1 cellular context compared by ENCODE assay signal in the genomic region with DNA sequence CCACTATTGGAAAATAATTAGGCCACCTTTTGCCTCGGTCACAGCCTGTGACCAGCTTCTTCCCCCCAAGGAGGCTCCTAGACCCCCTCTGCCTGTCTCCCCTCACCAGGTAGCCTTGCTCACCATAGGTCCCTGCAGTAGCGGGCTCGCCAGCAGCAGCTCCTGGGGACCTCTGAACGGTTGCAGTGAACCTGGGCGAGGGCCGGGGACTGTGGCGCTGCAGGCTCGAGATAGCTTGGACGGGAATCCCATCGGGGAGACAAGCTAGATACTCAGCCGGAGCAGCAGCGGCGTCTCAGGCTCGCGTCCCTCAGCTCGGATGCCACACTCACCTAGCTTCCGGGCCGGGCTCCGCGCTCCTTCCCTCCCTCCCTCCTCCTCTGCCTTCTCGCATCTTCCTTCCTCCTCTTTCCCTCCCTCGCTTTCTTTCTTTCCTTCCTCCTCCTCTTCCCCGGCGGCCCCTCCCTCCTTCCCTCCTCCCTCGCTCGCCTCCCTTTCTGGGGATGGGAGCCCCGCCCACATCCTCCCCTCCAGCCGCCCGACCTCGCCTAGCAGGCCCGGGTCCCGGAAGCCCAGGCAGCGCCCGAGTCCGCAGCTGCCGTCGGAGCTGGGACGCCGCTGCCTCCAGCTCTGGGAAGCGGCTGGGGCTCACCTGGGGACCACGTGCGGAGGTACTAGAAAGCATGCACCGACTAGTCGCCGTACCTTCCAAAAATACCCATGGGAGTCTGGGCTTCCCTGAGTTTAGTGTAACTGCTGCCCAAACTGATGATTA.
TF ChIP-seq lines count a peak whose summit lies in the region.

A gene (minus strand): TSS at position 399 of the 775 bp plus-strand sequence. CDS start 4,603 bp downstream, outside the sequence.

TF ChIP-seq in IMR-90, 13 proteins besides CTCF, POLR2A, EP300 and RAD21:
- no peak for TF ChIP-seq BHLHE40 (IDR thresholded peaks at IDR 0.05; ENCODE audit: low read depth, low read length)
- TF ChIP-seq MAZ (IDR thresholded peaks at IDR 0.05; ENCODE audit: borderline replicate concordance, low read depth, low read length) = no peak; the same call in 1 of the 2 replicates
- TF ChIP-seq RCOR1 (IDR thresholded peaks at IDR 0.05; ENCODE audit: insufficient replicate concordance, low read length) = no peak
- no peak for TF ChIP-seq CHD1 (IDR thresholded peaks at IDR 0.05; ENCODE audit: low read depth, low read length)
- TF ChIP-seq MAFK (IDR thresholded peaks at IDR 0.05; ENCODE audit: low read depth, low read length) = no peak
- no peak for TF ChIP-seq MXI1 (IDR thresholded peaks at IDR 0.05; ENCODE audit: borderline replicate concordance, low read depth, low read length)
- TF ChIP-seq CEBPB (IDR thresholded peaks at IDR 0.05; ENCODE audit: low read depth, low read length) = no peak
- no peak for TF ChIP-seq SMC3 (IDR thresholded peaks at IDR 0.05; ENCODE audit: low read depth, low read length)
- TF ChIP-seq, protein P1, sequence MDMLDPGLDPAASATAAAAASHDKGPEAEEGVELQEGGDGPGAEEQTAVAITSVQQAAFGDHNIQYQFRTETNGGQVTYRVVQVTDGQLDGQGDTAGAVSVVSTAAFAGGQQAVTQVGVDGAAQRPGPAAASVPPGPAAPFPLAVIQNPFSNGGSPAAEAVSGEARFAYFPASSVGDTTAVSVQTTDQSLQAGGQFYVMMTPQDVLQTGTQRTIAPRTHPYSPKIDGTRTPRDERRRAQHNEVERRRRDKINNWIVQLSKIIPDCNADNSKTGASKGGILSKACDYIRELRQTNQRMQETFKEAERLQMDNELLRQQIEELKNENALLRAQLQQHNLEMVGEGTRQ (IDR thresholded peaks at IDR 0.05; ENCODE audit: low read depth, low read length) = no peak
- TF ChIP-seq FOS (IDR thresholded peaks at IDR 0.05; ENCODE audit: low read depth, low read length) = no peak
- TF ChIP-seq RFX5 (IDR thresholded peaks at IDR 0.05; ENCODE audit: low read depth, low read length) = no peak
- TF ChIP-seq NFE2L2 (IDR thresholded peaks at IDR 0.05; ENCODE audit: low read depth, low read length) = no peak
- TF ChIP-seq, protein P2, sequence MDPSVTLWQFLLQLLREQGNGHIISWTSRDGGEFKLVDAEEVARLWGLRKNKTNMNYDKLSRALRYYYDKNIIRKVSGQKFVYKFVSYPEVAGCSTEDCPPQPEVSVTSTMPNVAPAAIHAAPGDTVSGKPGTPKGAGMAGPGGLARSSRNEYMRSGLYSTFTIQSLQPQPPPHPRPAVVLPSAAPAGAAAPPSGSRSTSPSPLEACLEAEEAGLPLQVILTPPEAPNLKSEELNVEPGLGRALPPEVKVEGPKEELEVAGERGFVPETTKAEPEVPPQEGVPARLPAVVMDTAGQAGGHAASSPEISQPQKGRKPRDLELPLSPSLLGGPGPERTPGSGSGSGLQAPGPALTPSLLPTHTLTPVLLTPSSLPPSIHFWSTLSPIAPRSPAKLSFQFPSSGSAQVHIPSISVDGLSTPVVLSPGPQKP (IDR thresholded peaks at IDR 0.05; ENCODE audit: borderline replicate concordance, low read depth, low read length) = no peak
TF ChIP-seq in IMR-90: peak in this region for 0.
